Comparison of ENCODE assay signal across 31 cellular contexts in the genomic region with DNA sequence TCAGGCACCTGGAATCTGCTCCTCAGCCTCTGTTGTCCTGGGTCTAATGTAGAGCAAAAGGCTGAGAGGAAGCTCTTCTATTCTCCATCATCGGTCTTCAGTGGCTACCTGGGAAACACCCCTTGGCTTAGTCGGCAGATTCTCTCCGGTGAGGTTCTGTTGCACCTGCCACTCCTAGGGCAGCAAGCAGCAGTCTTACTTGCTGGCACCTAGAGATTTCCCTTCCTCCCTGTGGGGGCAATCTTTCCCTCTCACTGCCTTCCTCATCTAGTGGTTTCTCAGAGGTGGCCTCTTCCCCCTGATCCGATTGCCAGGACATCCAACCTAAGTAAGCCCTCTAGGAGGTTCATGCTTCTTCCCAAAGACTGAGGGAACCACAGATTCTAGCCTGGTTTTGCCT.
A peak's percentile ranks its signal among the peaks of the same experiment; 100 is the strongest.
DNase-seq lines count a peak whose midpoint lies in the region; ATAC-seq, FAIRE-seq and TF ChIP-seq lines count a peak whose summit lies in the region.
"Had no signal": no experiment of that assay in that cellular context is flagged by ENCODE, and none has a peak within 500 bp of the region (broad histone marks: within the 10 kb centered on the region; RNA-seq: fewer than 3 reads in every experiment).

No MANE protein-coding gene starts in this region.

- no peak overlapping the region for H3K9ac ChIP-seq in endodermal cell (ENCODE audit: extremely low read depth, low read length, poor library complexity, severe bottlenecking)
- H3K9ac ChIP-seq: neural progenitor cell, parathyroid adenoma had no signal

- H3K4me1 ChIP-seq in A549: peaks cover 19% of the 10 kb centered on the region; the same call in 2 of the 3 replicates
- H3K4me1 ChIP-seq in endodermal cell (ENCODE audit: control insufficient read depth, insufficient read depth, low read length): no peaks in the 10 kb centered on the region
- H3K4me1 ChIP-seq: parathyroid adenoma, upper lobe of left lung had no signal

- no peak for TF ChIP-seq CTCF in A549 (IDR thresholded peaks at IDR 0.05)
- no peak for TF ChIP-seq CTCF in endodermal cell (conservative IDR thresholded peaks at IDR 0.05)

- H3K9me3 ChIP-seq in A549 (no peaks in the 10 kb centered on the region), endodermal cell (ENCODE audit: control insufficient read depth, low read length) (no peaks in the 10 kb centered on the region)
- H3K9me3 ChIP-seq: upper lobe of left lung had no signal

- ATAC-seq in A549: peak; percentile 50 to 54; a peak in 4 of 6 replicates
- no peak for ATAC-seq in activated naive CD8-positive, alpha-beta T cell treated with anti-CD3 and anti-CD28 coated beads, Interleukin-2, amount 50 U/mL, for 24 hours
- ATAC-seq: activated CD4-positive, alpha-beta T cell treated with anti-CD3 and anti-CD28 coated beads for 36 hours; activated CD8-positive, alpha-beta T cell treated with anti-CD3 and anti-CD28 coated beads for 36 hours; left lobe of liver; stimulated activated memory B cell treated with anti-CD40 and anti-IgM and Interleukin-4, amounts not matched to agents 10 μg/mL and 1 μg/mL and 100 μg/mL, for 72 hours had no signal

- H3K27ac ChIP-seq in A549 (no peak overlapping the region), endodermal cell (ENCODE audit: low read depth, low read length) (no peak overlapping the region)
- H3K27ac ChIP-seq: neural progenitor cell, parathyroid adenoma, upper lobe of left lung had no signal

- no peak for TF ChIP-seq POLR2A in A549 (IDR thresholded peaks at IDR 0.05; ENCODE audit: low read length)

- FAIRE-seq in A549 (lab: Jason Lieb, UNC): no peak
- FAIRE-seq: endothelial cell of umbilical vein, G401.6, RCC 7860 had no signal

- H3K36me3 ChIP-seq in H7 (replicated peaks; ENCODE audit: control insufficient read depth, insufficient read depth, low read length): no peaks in the 10 kb centered on the region
- H3K36me3 ChIP-seq in endodermal cell (ENCODE audit: control insufficient read depth, insufficient read depth, low read length): no peaks in the 10 kb centered on the region
- H3K36me3 ChIP-seq: neural progenitor cell, upper lobe of left lung had no signal

- no peaks in the 10 kb centered on the region for H3K9me3 Mint-ChIP-seq in endodermal cell
- no peaks in the 10 kb centered on the region for H3K9me3 Mint-ChIP-seq in activated naive CD8-positive, alpha-beta T cell treated with anti-CD3 and anti-CD28 coated beads, Interleukin-2, amount 50 U/mL, for 24 hours
- H3K9me3 Mint-ChIP-seq: activated CD8-positive, alpha-beta T cell treated with anti-CD3 and anti-CD28 coated beads for 36 hours; activated naive CD4-positive, alpha-beta T cell treated with anti-CD3 and anti-CD28 coated beads, Interleukin-2, amount 10 ng/mL, durations not matched to agents 7 days and 5 days; activated T-helper 1 cell treated with anti-CD3 and anti-CD28 coated beads, Interleukin-12 subunit alpha, Interleukin-12 subunit beta, Interleukin-2, Interleukin-4 antibody, amounts not matched to agents 30 ng/mL and 10 ng/mL and 1 ng/mL, durations not matched to agents 14 hours and 24 hours and 36 hours; brain; CD4-positive, alpha-beta T cell; immature natural killer cell; memory B cell; neural progenitor cell; stimulated activated memory B cell treated with anti-CD40 and anti-IgM and Interleukin-4, amounts not matched to agents 10 μg/mL and 1 μg/mL and 100 μg/mL, for 72 hours had no signal

- H3K27ac Mint-ChIP-seq in endodermal cell: no peak overlapping the region
- no peak overlapping the region for H3K27ac Mint-ChIP-seq in activated naive CD8-positive, alpha-beta T cell treated with anti-CD3 and anti-CD28 coated beads, Interleukin-2, amount 50 U/mL, for 24 hours
- H3K27ac Mint-ChIP-seq: activated CD4-positive, alpha-beta T cell treated with anti-CD3 and anti-CD28 coated beads for 36 hours; activated CD8-positive, alpha-beta T cell treated with anti-CD3 and anti-CD28 coated beads for 36 hours; activated naive CD4-positive, alpha-beta T cell treated with anti-CD3 and anti-CD28 coated beads, Interleukin-2, amount 10 ng/mL, durations not matched to agents 7 days and 5 days; activated T-helper 1 cell treated with anti-CD3 and anti-CD28 coated beads, Interleukin-12 subunit alpha, Interleukin-12 subunit beta, Interleukin-2, Interleukin-4 antibody, amounts not matched to agents 30 ng/mL and 10 ng/mL and 1 ng/mL, durations not matched to agents 14 hours and 24 hours and 36 hours; brain; CD4-positive, alpha-beta T cell; immature natural killer cell; memory B cell; neural progenitor cell; stimulated activated memory B cell treated with anti-CD40 and anti-IgM and Interleukin-4, amounts not matched to agents 10 μg/mL and 1 μg/mL and 100 μg/mL, for 72 hours had no signal

- H3K36me3 Mint-ChIP-seq in endodermal cell (ENCODE audit: low read depth): no peaks in the 10 kb centered on the region
- H3K36me3 Mint-ChIP-seq in activated naive CD8-positive, alpha-beta T cell treated with anti-CD3 and anti-CD28 coated beads, Interleukin-2, amount 50 U/mL, for 24 hours (ENCODE audit: low read depth): no peaks in the 10 kb centered on the region
- H3K36me3 Mint-ChIP-seq: activated naive CD4-positive, alpha-beta T cell treated with anti-CD3 and anti-CD28 coated beads, Interleukin-2, amount 10 ng/mL, durations not matched to agents 7 days and 5 days; brain; immature natural killer cell; memory B cell; neural progenitor cell; stimulated activated memory B cell treated with anti-CD40 and anti-IgM and Interleukin-4, amounts not matched to agents 10 μg/mL and 1 μg/mL and 100 μg/mL, for 72 hours had no signal

- no peak for TF ChIP-seq RAD21 in A549 (conservative IDR thresholded peaks at IDR 0.05 in 1 of 2, IDR thresholded peaks at IDR 0.05 in 1 of 2)

- H3K27me3 Mint-ChIP-seq in endodermal cell (ENCODE audit: insufficient read depth): no peaks in the 10 kb centered on the region
- H3K27me3 Mint-ChIP-seq in activated naive CD8-positive, alpha-beta T cell treated with anti-CD3 and anti-CD28 coated beads, Interleukin-2, amount 50 U/mL, for 24 hours: no peaks in the 10 kb centered on the region
- H3K27me3 Mint-ChIP-seq: activated CD4-positive, alpha-beta T cell treated with anti-CD3 and anti-CD28 coated beads for 36 hours; activated CD8-positive, alpha-beta T cell treated with anti-CD3 and anti-CD28 coated beads for 36 hours; activated naive CD4-positive, alpha-beta T cell treated with anti-CD3 and anti-CD28 coated beads, Interleukin-2, amount 10 ng/mL, durations not matched to agents 7 days and 5 days; brain; CD4-positive, alpha-beta T cell; memory B cell; stimulated activated memory B cell treated with anti-CD40 and anti-IgM and Interleukin-4, amounts not matched to agents 10 μg/mL and 1 μg/mL and 100 μg/mL, for 72 hours had no signal

- no peak overlapping the region for H3K4me3 ChIP-seq in A549
- no peak overlapping the region for H3K4me3 ChIP-seq in H7 (ENCODE audit: insufficient read depth, low read depth, low read length)
- no peak overlapping the region for H3K4me3 ChIP-seq in endodermal cell (ENCODE audit: low read length)
- H3K4me3 ChIP-seq: neural progenitor cell, upper lobe of left lung had no signal

- 74% methylated on average over 4 of the region's 4 CpGs for WGBS in A549 (ENCODE audit: missing lambda C conversion rate)
- WGBS in endodermal cell (ENCODE audit: insufficient coverage in 1 of 2, insufficient read length in 1 of 2), 2 experiments: 83 to 92% methylated on average over 1 to 4 of the region's 4 CpGs

- H3K27me3 ChIP-seq in H7 (ENCODE audit: control insufficient read depth, insufficient read depth, low read length) (no peaks in the 10 kb centered on the region), endodermal cell (ENCODE audit: control insufficient read depth, insufficient read depth, low read length, poor library complexity, severe bottlenecking) (no peaks in the 10 kb centered on the region)
- H3K27me3 ChIP-seq: neural progenitor cell, upper lobe of left lung had no signal

- TF ChIP-seq EP300 in A549 (IDR thresholded peaks at IDR 0.05): no peak

- POLR2A ChIA-PET in A549 (lab: Yijun Ruan, JAX): no interaction called here

- H3K4me3 Mint-ChIP-seq in endodermal cell: no peak overlapping the region
- no peak overlapping the region for H3K4me3 Mint-ChIP-seq in activated naive CD8-positive, alpha-beta T cell treated with anti-CD3 and anti-CD28 coated beads, Interleukin-2, amount 50 U/mL, for 24 hours
- H3K4me3 Mint-ChIP-seq: activated CD4-positive, alpha-beta T cell treated with anti-CD3 and anti-CD28 coated beads for 36 hours; activated CD8-positive, alpha-beta T cell treated with anti-CD3 and anti-CD28 coated beads for 36 hours; activated naive CD4-positive, alpha-beta T cell treated with anti-CD3 and anti-CD28 coated beads, Interleukin-2, amount 10 ng/mL, durations not matched to agents 7 days and 5 days; activated T-helper 1 cell treated with anti-CD3 and anti-CD28 coated beads, Interleukin-12 subunit alpha, Interleukin-12 subunit beta, Interleukin-2, Interleukin-4 antibody, amounts not matched to agents 30 ng/mL and 10 ng/mL and 1 ng/mL, durations not matched to agents 14 hours and 24 hours and 36 hours; brain; CD4-positive, alpha-beta T cell; immature natural killer cell; memory B cell; neural progenitor cell; stimulated activated memory B cell treated with anti-CD40 and anti-IgM and Interleukin-4, amounts not matched to agents 10 μg/mL and 1 μg/mL and 100 μg/mL, for 72 hours had no signal

- CTCF ChIA-PET in A549 (lab: Yijun Ruan, JAX): interaction anchor here (1.2 to 1.6 kb wide), 2 partner anchors 24 to 70 kb away, joined by 4 to 6 read pairs; no protein-coding TSS in a partner anchor

- no peak for DNase-seq in A549 (ENCODE audit: low read depth in 1 of 2, low spot score in 1 of 2)
- peak; percentile 6 for DNase-seq in H7
- DNase-seq in NCI-H2107 treated with DMSO at 0.1 percent for 48 hours (lab: John Stamatoyannopoulos, UW; ENCODE audit: unreplicated experiment): peak; percentile 76
- DNase-seq in endodermal cell: peak; percentile 55
- no peak for DNase-seq in inferior parietal cortex (ENCODE audit: extremely low spot score)
- no peak for DNase-seq in medulla oblongata (ENCODE audit: extremely low spot score)
- no peak for DNase-seq in NCI-H2081 treated with DMSO at 0.1 percent for 48 hours (lab: John Stamatoyannopoulos, UW)
- DNase-seq in activated naive CD8-positive, alpha-beta T cell treated with anti-CD3 and anti-CD28 coated beads, Interleukin-2, amount 50 U/mL, for 24 hours: no peak
- DNase-seq: activated CD4-positive, alpha-beta T cell treated with anti-CD3 and anti-CD28 coated beads for 36 hours; activated CD8-positive, alpha-beta memory T cell treated with anti-CD3 and anti-CD28 coated beads, Interleukin-2, amount 50 U/mL, for 48 hours; activated CD8-positive, alpha-beta T cell treated with anti-CD3 and anti-CD28 coated beads for 36 hours; activated naive CD4-positive, alpha-beta T cell treated with anti-CD3 and anti-CD28 coated beads, Interleukin-2, amount 10 ng/mL, durations not matched to agents 7 days and 5 days; CD4-positive, alpha-beta T cell; DMS153; hippocampal formation; immature natural killer cell; NCI-H1694; retina; SIG-M5; SW 1271; upper lobe of left lung had no signal

- H3K4me1 Mint-ChIP-seq in endodermal cell: no peaks in the 10 kb centered on the region
- H3K4me1 Mint-ChIP-seq in activated naive CD8-positive, alpha-beta T cell treated with anti-CD3 and anti-CD28 coated beads, Interleukin-2, amount 50 U/mL, for 24 hours: no peaks in the 10 kb centered on the region
- H3K4me1 Mint-ChIP-seq: activated CD4-positive, alpha-beta T cell treated with anti-CD3 and anti-CD28 coated beads for 36 hours; activated naive CD4-positive, alpha-beta T cell treated with anti-CD3 and anti-CD28 coated beads, Interleukin-2, amount 10 ng/mL, durations not matched to agents 7 days and 5 days; brain; immature natural killer cell; neural progenitor cell; stimulated activated memory B cell treated with anti-CD40 and anti-IgM and Interleukin-4, amounts not matched to agents 10 μg/mL and 1 μg/mL and 100 μg/mL, for 72 hours had no signal

- H3K4me2 ChIP-seq in A549: no peak overlapping the region
- H3K4me2 ChIP-seq: neural progenitor cell had no signal

Comparison
In these comparisons a context has a peak if more than half of its experiments do, and no peak if none do; other contexts are left out.
1. DNase-seq: peak in H7 (single experiment), NCI-H2107 treated with DMSO at 0.1 percent for 48 hours (single experiment) and endodermal cell (single experiment); none in A549 (0 of 2), inferior parietal cortex (single experiment), medulla oblongata (single experiment), NCI-H2081 treated with DMSO at 0.1 percent for 48 hours (single experiment) and activated naive CD8-positive, alpha-beta T cell treated with anti-CD3 and anti-CD28 coated beads, Interleukin-2, amount 50 U/mL, for 24 hours (single experiment).